Comparison of ENCODE assay signal across 13 cellular contexts in genomic region chr11:77140231-77140959, GRCh38. TPM values are rescaled to one million over a fixed set of nuclear protein-coding genes. Genes with fewer than 3 reads are reported as not detected.
DNase-seq lines count a peak whose midpoint lies in the region; ATAC-seq and TF ChIP-seq lines count a peak whose summit lies in the region.
"Had no signal": no experiment of that assay in that cellular context is flagged by ENCODE, and none has a peak within 500 bp of the region (broad histone marks: within the 10 kb centered on the region; RNA-seq: fewer than 3 reads in every experiment).

No MANE protein-coding gene starts in this region.

- H3K9me3 ChIP-seq in transverse colon, result no peaks in the 10 kb centered on the region

- DNase-seq in DMS 273 (lab: John Stamatoyannopoulos, UW; ENCODE audit: unreplicated experiment) (peak; percentile 52), DMS 273 treated with DMSO at 0.1 percent for 48 hours (lab: John Stamatoyannopoulos, UW) (no peak), iPS-NIHi7 (ENCODE audit: extremely low spot score) (peak; percentile 60), transverse colon (no peak), T-cell (no peak), RWPE1 (ENCODE audit: low spot score) (no peak)
- no peak for DNase-seq in activated naive CD4-positive, alpha-beta T cell treated with anti-CD3 and anti-CD28 coated beads, Interleukin-2, amount 50 U/mL, for 16 hours
- DNase-seq: 8988T; activated CD4-positive, alpha-beta T cell treated with anti-CD3 and anti-CD28 coated beads, Interleukin-2, amount 50 U/mL, for 48 hours; head of caudate nucleus; NCI-H1048 had no signal

- TF ChIP-seq CTCF in brain (conservative IDR thresholded peaks at IDR 0.05), result no peak
- TF ChIP-seq CTCF in transverse colon (IDR thresholded peaks at IDR 0.05), result no peak
- TF ChIP-seq CTCF in RWPE1 (conservative IDR thresholded peaks at IDR 0.05; ENCODE audit: low read depth), result no peak

- H3K9me3 Mint-ChIP-seq in brain (no peaks in the 10 kb centered on the region), T-cell (no peaks in the 10 kb centered on the region)

- ATAC-seq in T-cell (replicated peaks in 1 of 4), result no peak

- WGBS in transverse colon (ENCODE audit: low coverage in 1 of 2), 2 donors, result 68% methylated on average over 8 of the region's 8 CpGs; no CpG with 5 or more reads in 1 of the 2 donors

- H3K4me3 Mint-ChIP-seq in brain (no peak overlapping the region), T-cell (no peak overlapping the region)

- in situ Hi-C loops in transverse colon (cut with MboI; ENCODE audit: low pct_ligation_motif_present in 1 of 4, low pct_unique_long_range_greater_than_20kb in 1 of 4, low sequenced_read_pairs in 3 of 4), result no loop called here

- H3K4me3 ChIP-seq in transverse colon, result no peak overlapping the region

- peaks cover 9% of the 10 kb centered on the region for H3K27me3 ChIP-seq in transverse colon

- H3K36me3 ChIP-seq in transverse colon, result no peaks in the 10 kb centered on the region

- no peaks in the 10 kb centered on the region for H3K36me3 Mint-ChIP-seq in brain
- H3K36me3 Mint-ChIP-seq in T-cell, result no peaks in the 10 kb centered on the region

- CTCF ChIA-PET in T-cell (lab: Charles Lee), result no interaction called here
- CTCF ChIA-PET in RWPE1 (lab: Yijun Ruan, JAX), result interaction anchor here (0.7 to 1.6 kb wide), 3 partner anchors 13 to 35 kb away, joined by 3 to 4 read pairs (median 3); partner anchors contain the start of gene MYO7A

- POLR2A ChIA-PET in T-cell (lab: Charles Lee), result no interaction called here
- POLR2A ChIA-PET in RWPE1 (lab: Yijun Ruan, JAX; ENCODE audit: low non-redundant PET), result no interaction called here

- peaks cover 23% of the 10 kb centered on the region for H3K4me1 Mint-ChIP-seq in brain
- peaks cover 13 to 20% (median 15%) of the 10 kb centered on the region in 3 donors for H3K4me1 Mint-ChIP-seq in T-cell

- H3K27ac ChIP-seq in transverse colon (peak overlapping the region in 3 of 4 donors; percentile 1 to 26 (median 17)), RWPE1 (no peak overlapping the region)

- H3K27ac Mint-ChIP-seq in brain, result peak overlapping the region in 3 of 5 experiments; percentile 49 to 72 (median 57)
- no peak overlapping the region for H3K27ac Mint-ChIP-seq in T-cell

- no peak for TF ChIP-seq EP300 in transverse colon (IDR thresholded peaks at IDR 0.05; ENCODE audit: low read depth)

- TF ChIP-seq POLR2A in transverse colon (IDR thresholded peaks at IDR 0.05), result no peak

- H3K27me3 Mint-ChIP-seq in brain (no peaks in the 10 kb centered on the region), T-cell (peaks cover 14 to 24% of the 10 kb centered on the region in 2 donors)

- H3K4me1 ChIP-seq in transverse colon, result peaks cover 0 to 24% (median 2%) of the 10 kb centered on the region in 4 donors

- intact Hi-C loops in transverse colon (cut with DNase I; ENCODE audit: low total_unique reads), result no loop called here

RNA-seq across cellular contexts. Expression of gene MYO7A, which starts 12.3 kb away (rescaled TPM):
- polyA plus RNA-seq in brain (ENCODE audit: insufficient read depth, low read depth, low replicate concordance), result 4.2 TPM
- 10 to 100 TPM in 1 of 4 donors, 1 to 10 TPM in 3; 4.6 to 11.2 (median 5.5) TPM for total RNA-seq in transverse colon
- 1 to 10 TPM in 1 of 5 donors, under 1 TPM in 4; 0.15 to 1.7 (median 0.44) TPM for total RNA-seq in T-cell

RNA-seq across cellular contexts. Expression of gene OMP, which starts 37.8 kb away (rescaled TPM):
- not detected for polyA plus RNA-seq in brain (ENCODE audit: insufficient read depth, low read depth, low replicate concordance)
- total RNA-seq in transverse colon (100 to 1,000 TPM in 1 of 4 donors, 10 to 100 TPM in 3; 16.0 to 126 (median 49.4) TPM), T-cell (under 1 TPM in 1 of 5 donors, not detected in 4; 0.79 TPM)
- total RNA-seq: omental fat pad had no signal

Comparison
In these comparisons a context has a peak if more than half of its experiments do, and no peak if none do; other contexts are left out.
1. DNase-seq: peak in DMS 273 (single experiment) and iPS-NIHi7 (single experiment); none in DMS 273 treated with DMSO at 0.1 percent for 48 hours (single experiment), transverse colon (single experiment), activated naive CD4-positive, alpha-beta T cell treated with anti-CD3 and anti-CD28 coated beads, Interleukin-2, amount 50 U/mL, for 16 hours (single experiment), T-cell (0 of 34) and RWPE1 (single experiment).
2. H3K27ac Mint-ChIP-seq: peak in brain (3 of 5); none in T-cell (0 of 2).
3. RNA of gene OMP, which starts 37.8 kb away (total RNA-seq): 16.0 to 126 TPM in transverse colon; 0.79 TPM in T-cell; every median in the first group is over 4 times any median in the second.